8 cellular contexts compared by ENCODE assay signal in the genomic region with DNA sequence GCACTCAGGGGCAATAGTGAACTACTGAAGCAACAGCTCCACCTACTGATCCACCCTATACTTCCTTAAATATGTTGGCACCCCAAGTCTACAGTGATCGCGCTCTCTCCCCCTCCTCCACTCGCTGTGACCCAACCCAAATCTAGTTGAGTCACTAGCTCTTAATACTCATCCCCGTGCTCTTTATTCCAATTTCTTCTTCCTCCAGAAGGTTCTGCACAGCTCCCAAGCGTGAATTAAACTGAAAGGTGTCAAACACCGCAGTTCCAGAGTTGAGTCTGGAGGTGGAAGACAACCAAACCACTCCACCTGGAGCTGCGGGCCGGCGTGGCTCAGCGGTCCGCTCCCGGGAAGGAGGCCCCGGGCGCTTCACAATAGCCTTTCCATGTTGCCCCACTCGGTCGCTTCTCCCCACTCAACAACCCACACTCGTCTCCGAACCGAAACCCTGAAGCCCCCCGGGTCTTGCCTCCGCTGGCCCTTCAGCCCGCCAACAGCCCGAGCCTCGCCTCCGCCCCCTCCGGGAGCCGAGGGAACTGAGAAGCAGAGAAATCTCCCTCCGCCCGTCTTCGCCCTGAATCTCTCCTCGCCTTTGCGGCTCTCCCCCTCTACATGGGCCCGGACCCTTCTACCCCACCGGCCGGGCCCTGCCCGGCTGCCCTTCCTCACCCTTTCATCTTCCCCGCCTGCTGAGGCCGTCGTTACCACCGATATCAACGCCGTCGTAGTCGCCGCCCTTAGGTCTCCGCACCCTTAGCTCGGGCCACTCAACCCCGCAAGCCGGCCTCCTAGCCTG. TPM values are rescaled to one million over a fixed set of nuclear protein-coding genes. Genes with fewer than 3 reads are reported as not detected.
DNase-seq lines count a peak whose midpoint lies in the region; ATAC-seq and TF ChIP-seq lines count a peak whose summit lies in the region.

No MANE protein-coding gene starts in this region.

- peak overlapping the region; percentile 69 for H2AFZ ChIP-seq in osteoblast (ENCODE audit: low read length)

- H3K27me3 ChIP-seq in osteoblast (ENCODE audit: insufficient read depth, low read length) (no peaks in the 10 kb centered on the region), thymus (ENCODE audit: control insufficient read depth, insufficient read depth) (no peaks in the 10 kb centered on the region)

- under 1% methylated on average over 49 of the region's 49 CpGs for WGBS in thymus

- H3K36me3 ChIP-seq in osteoblast (ENCODE audit: insufficient read depth, low read length): no peaks in the 10 kb centered on the region
- no peaks in the 10 kb centered on the region for H3K36me3 ChIP-seq in thymus (ENCODE audit: control insufficient read depth, insufficient read depth)

- peaks cover 91% of the 10 kb centered on the region for H3K79me2 ChIP-seq in osteoblast (ENCODE audit: insufficient read depth, low read length)

- peaks cover 33% of the 10 kb centered on the region for H4K20me1 ChIP-seq in osteoblast (ENCODE audit: insufficient read depth, low read length)

- TF ChIP-seq CTCF in NB4 (IDR thresholded peaks at IDR 0.05; ENCODE audit: low read depth, low read length) (peak; percentile 47), osteoblast (IDR thresholded peaks at IDR 0.05; ENCODE audit: extremely low read depth, low read depth, low read length) (peak; percentile 71)

- peak overlapping the region; percentile 89 for H3K4me2 ChIP-seq in osteoblast (ENCODE audit: insufficient read depth, low read length)

- H3K4me3 ChIP-seq in NB4 (ENCODE audit: low read depth, low read length) (peak overlapping the region; percentile 86), osteoblast (ENCODE audit: insufficient read depth, low read length) (peak overlapping the region; percentile 93), thymus (ENCODE audit: low read length) (peak overlapping the region; percentile 70)

- H3K4me1 ChIP-seq in osteoblast (ENCODE audit: insufficient read depth, low read length): peaks cover 47% of the 10 kb centered on the region
- H3K4me1 ChIP-seq in thymus (ENCODE audit: control insufficient read depth, insufficient read depth, low read length): peaks cover 9% of the 10 kb centered on the region

- no peaks in the 10 kb centered on the region for H3K9me3 ChIP-seq in osteoblast (ENCODE audit: low read depth, low read length)
- H3K9me3 ChIP-seq in thymus (ENCODE audit: control insufficient read depth): no peaks in the 10 kb centered on the region

- peak overlapping the region; percentile 100 for H3K27ac ChIP-seq in osteoblast (ENCODE audit: low read depth, low read length)
- peak overlapping the region; percentile 99 for H3K27ac ChIP-seq in thymus (ENCODE audit: low read depth)

- no peak for TF ChIP-seq POLR2A in NB4 (IDR thresholded peaks at IDR 0.05; ENCODE audit: extremely low read depth, insufficient read length)

- DNase-seq in GDM1 (lab: John Stamatoyannopoulos, UW) (peak; percentile 77), NB4 (ENCODE audit: low read depth) (peak; percentile 90), SK-N-DZ (ENCODE audit: low spot score) (peak; percentile 77), globus pallidus (ENCODE audit: low spot score) (peak; percentile 77), osteoblast (ENCODE audit: insufficient read length, low spot score, missing footprints) (peak; percentile 94)
- DNase-seq in activated naive CD4-positive, alpha-beta T cell treated with anti-CD3 and anti-CD28 coated beads, Interleukin-2, amount 50 U/mL, for 16 hours: peak; percentile 81

- peak; percentile 50 for ATAC-seq in HG02588 (IDR thresholded peaks at IDR 0.05; ENCODE audit: unreplicated experiment)

RNA-seq across cellular contexts. Expression of gene NAA50, which starts 0.6 kb away (rescaled TPM):
- 94.9 and 132 TPM in 2 replicates for polyA plus RNA-seq in SK-N-DZ (2014; cell fraction: cytosol; rRNA removed)
- 69.1 and 70.8 TPM in 2 replicates for polyA plus RNA-seq in SK-N-DZ (2014; cell fraction: nucleus; rRNA removed)
- 163 and 169 TPM in 2 replicates for total RNA-seq in osteoblast
- polyA plus RNA-seq in thymus: 43.6 TPM

RNA-seq across cellular contexts. Expression of gene ATP6V1A, which starts 1.4 kb away (rescaled TPM):
- polyA plus RNA-seq in SK-N-DZ (2014; cell fraction: cytosol; rRNA removed): 58.5 and 66.0 TPM in 2 replicates
- polyA plus RNA-seq in SK-N-DZ (2014; cell fraction: nucleus; rRNA removed): 15.2 and 21.6 TPM in 2 replicates
- 140 and 166 TPM in 2 replicates for total RNA-seq in osteoblast
- polyA plus RNA-seq in thymus: 30.0 TPM

RNA-seq across cellular contexts. Expression of gene USF3, which starts 49.0 kb away (rescaled TPM):
- polyA plus RNA-seq in SK-N-DZ (2014; cell fraction: cytosol; rRNA removed): 4.6 and 5.8 TPM in 2 replicates
- polyA plus RNA-seq in SK-N-DZ (2014; cell fraction: nucleus; rRNA removed): 1.7 and 3.5 TPM in 2 replicates
- total RNA-seq in osteoblast: 10.5 and 11.2 TPM in 2 replicates
- 8.6 TPM for polyA plus RNA-seq in thymus

Comparison
In these comparisons a context has a peak if more than half of its experiments do, and no peak if none do; other contexts are left out.
1. Peak in every context shown above with its lines: DNase-seq, ATAC-seq, H3K4me3 ChIP-seq and H3K27ac ChIP-seq.